In genomic region chr5:142404046-142404477, GRCh38 we compare ENCODE assay signal across 18 cellular contexts.
DNase-seq lines count a peak whose midpoint lies in the region; ATAC-seq, FAIRE-seq and TF ChIP-seq lines count a peak whose summit lies in the region.
"Had no signal": no experiment of that assay in that cellular context is flagged by ENCODE, and none has a peak within 500 bp of the region (broad histone marks: within the 10 kb centered on the region; RNA-seq: fewer than 3 reads in every experiment).

No MANE protein-coding gene starts in this region.

- H3K14ac ChIP-seq in trophoblast cell (ENCODE audit: low read length) = peak overlapping the region; percentile 47

- H3K27ac ChIP-seq in C4-2B (peak overlapping the region; percentile 0; the same call in 1 of the 2 replicates), astrocyte (ENCODE audit: low read depth, low read length) (no peak overlapping the region), gastroesophageal sphincter (peak overlapping the region; percentile 77 to 87 (median 82)), trophoblast cell (ENCODE audit: low read depth, low read length) (no peak overlapping the region)
- H3K27ac ChIP-seq: ovary had no signal

- H3K4me1 ChIP-seq in astrocyte (ENCODE audit: insufficient read depth, low read length) (peaks cover 3% of the 10 kb centered on the region), gastroesophageal sphincter (peaks cover 0 to 36% (median 0%) of the 10 kb centered on the region in 3 donors), trophoblast cell (ENCODE audit: control insufficient read depth in 1 of 2, insufficient read depth in 2 of 2, low read length in 2 of 2) (peaks cover 4 to 7% of the 10 kb centered on the region in 2 experiments)

- H4K20me1 ChIP-seq in astrocyte (ENCODE audit: insufficient read depth, low read length) = no peaks in the 10 kb centered on the region

- no peak overlapping the region for H3K27ac Mint-ChIP-seq in astrocyte (ENCODE audit: unreplicated experiment)
- H3K27ac Mint-ChIP-seq: dendritic cell treated with granulocyte-macrophage colony-stimulating factor and Interleukin-4, amounts not matched to agents 40 ng/mL and 50 ng/mL, for 4 days had no signal

- H3K36me3 Mint-ChIP-seq in astrocyte (ENCODE audit: low read depth, unreplicated experiment) = no peaks in the 10 kb centered on the region

- H3K27me3 Mint-ChIP-seq in astrocyte (ENCODE audit: low read depth, unreplicated experiment) = peaks cover 21% of the 10 kb centered on the region

- H3K4me2 ChIP-seq in astrocyte (ENCODE audit: low read length) (peak overlapping the region; percentile 45), trophoblast cell (ENCODE audit: low read length) (peak overlapping the region; percentile 11)

- no peak for TF ChIP-seq EP300 in gastroesophageal sphincter (IDR thresholded peaks at IDR 0.05)

- no peak overlapping the region for H3K4ac ChIP-seq in trophoblast cell (ENCODE audit: low read depth, low read length)

- no peak for FAIRE-seq in astrocyte (lab: Jason Lieb, UNC)
- FAIRE-seq: frontal cortex, HTR-8/SVneo had no signal

- H3K18ac ChIP-seq in trophoblast cell (ENCODE audit: low read length) = no peak overlapping the region

- no peaks in the 10 kb centered on the region for H3K9me3 ChIP-seq in astrocyte (ENCODE audit: insufficient read depth, low read depth, low read length)
- no peaks in the 10 kb centered on the region for H3K9me3 ChIP-seq in gastroesophageal sphincter
- H3K9me3 ChIP-seq in trophoblast cell (ENCODE audit: insufficient read depth, low read depth, low read length) = no peaks in the 10 kb centered on the region
- H3K9me3 ChIP-seq: ovary had no signal

- no peaks in the 10 kb centered on the region for H3K36me3 ChIP-seq in astrocyte (ENCODE audit: insufficient read depth, low read length)
- H3K36me3 ChIP-seq in gastroesophageal sphincter = no peaks in the 10 kb centered on the region
- H3K36me3 ChIP-seq in trophoblast cell (ENCODE audit: control insufficient read depth in 1 of 2, insufficient read depth in 2 of 2, low read length in 2 of 2) = no peaks in the 10 kb centered on the region
- H3K36me3 ChIP-seq: ovary had no signal

- H3K27me3 ChIP-seq in astrocyte (ENCODE audit: insufficient read depth, low read length) (no peaks in the 10 kb centered on the region), gastroesophageal sphincter (no peaks in the 10 kb centered on the region), trophoblast cell (ENCODE audit: insufficient read depth, low read length) (no peaks in the 10 kb centered on the region)
- H3K27me3 ChIP-seq: ovary had no signal

- no peak overlapping the region for H2BK5ac ChIP-seq in trophoblast cell (ENCODE audit: low read depth, low read length, poor library complexity)

- no peak for TF ChIP-seq POLR2A in gastroesophageal sphincter (IDR thresholded peaks at IDR 0.05)

- H2BK120ac ChIP-seq in trophoblast cell (ENCODE audit: insufficient read depth, low read length, poor library complexity) = no peak overlapping the region

- peak overlapping the region; percentile 33 for H4K91ac ChIP-seq in trophoblast cell (ENCODE audit: low read depth, low read length)

- no peaks in the 10 kb centered on the region for H3K9me3 Mint-ChIP-seq in astrocyte (ENCODE audit: unreplicated experiment)
- H3K9me3 Mint-ChIP-seq: dendritic cell treated with granulocyte-macrophage colony-stimulating factor and Interleukin-4, amounts not matched to agents 40 ng/mL and 50 ng/mL, for 4 days had no signal

- H4K8ac ChIP-seq in trophoblast cell (ENCODE audit: low read depth, low read length) = no peak overlapping the region

- peaks cover 6% of the 10 kb centered on the region for H3K79me1 ChIP-seq in trophoblast cell (ENCODE audit: low read length)

- H3K4me3 ChIP-seq in astrocyte (ENCODE audit: insufficient read depth, low read depth, low read length) (no peak overlapping the region), gastroesophageal sphincter (peak overlapping the region in 1 of 2 donors; percentile 12), trophoblast cell (ENCODE audit: low read depth, low read length) (no peak overlapping the region)
- H3K4me3 ChIP-seq: ovary had no signal

- ATAC-seq in gastroesophageal sphincter = peak; percentile 68
- ATAC-seq in HG02973 (IDR thresholded peaks at IDR 0.05; ENCODE audit: unreplicated experiment) = no peak
- ATAC-seq: Panc1 had no signal

- DNase-seq in astrocyte (ENCODE audit: low read depth) = no peak
- peak in 1 of 2 donors; percentile 48 for DNase-seq in trophoblast cell
- DNase-seq in SKM-1 (lab: John Stamatoyannopoulos, UW; ENCODE audit: unreplicated experiment) = no peak
- no peak for DNase-seq in activated CD4-positive, alpha-beta T cell treated with anti-CD3 and anti-CD28 coated beads, Interleukin-2, amount 50 U/mL, for 1 hour
- DNase-seq in HuH-7.5 (ENCODE audit: low spot score) = no peak
- DNase-seq: activated CD8-positive, alpha-beta memory T cell treated with anti-CD3 and anti-CD28 coated beads for 24 hours; activated naive CD4-positive, alpha-beta T cell; MV-4-11; NCI-H446; ovary; T1000 had no signal

- peak overlapping the region; percentile 60 for H2AFZ ChIP-seq in astrocyte (ENCODE audit: low read depth, low read length)
- H2AFZ ChIP-seq in trophoblast cell (ENCODE audit: insufficient read depth, low read length, poor library complexity) = no peak overlapping the region

- H3K79me2 ChIP-seq in astrocyte (ENCODE audit: insufficient read depth, low read length) (no peaks in the 10 kb centered on the region), trophoblast cell (ENCODE audit: control insufficient read depth, insufficient read depth, low read length, poor library complexity) (no peaks in the 10 kb centered on the region)

- H3K23ac ChIP-seq in trophoblast cell (ENCODE audit: low read length) = no peak overlapping the region

- H3K9ac ChIP-seq in astrocyte (ENCODE audit: low read length) (no peak overlapping the region), trophoblast cell (ENCODE audit: low read length) (no peak overlapping the region)

- WGBS in gastroesophageal sphincter (ENCODE audit: low coverage in 1 of 2), 2 donors = 13 to 29% methylated on average over 8 to 12 of the region's 14 CpGs
- no CpG with 5 or more reads among the region's 14 CpGs for WGBS in trophoblast cell (ENCODE audit: extremely low coverage, insufficient coverage, insufficient read length)

- TF ChIP-seq CTCF in C4-2B (conservative IDR thresholded peaks at IDR 0.05) = no peak
- TF ChIP-seq CTCF in astrocyte (IDR thresholded peaks at IDR 0.05; ENCODE audit: insufficient read depth, low read depth, low read length) = no peak
- TF ChIP-seq CTCF in gastroesophageal sphincter (IDR thresholded peaks at IDR 0.05) = no peak

- H3K4me3 Mint-ChIP-seq in astrocyte (ENCODE audit: unreplicated experiment) = no peak overlapping the region
- H3K4me3 Mint-ChIP-seq: dendritic cell treated with granulocyte-macrophage colony-stimulating factor and Interleukin-4, amounts not matched to agents 40 ng/mL and 50 ng/mL, for 4 days had no signal

- peak overlapping the region; percentile 61 for H2BK12ac ChIP-seq in trophoblast cell (ENCODE audit: low read length)

- no peak overlapping the region for H4K12ac ChIP-seq in trophoblast cell (ENCODE audit: low read depth, low read length)

- no peaks in the 10 kb centered on the region for H3K4me1 Mint-ChIP-seq in astrocyte (ENCODE audit: low read depth, unreplicated experiment)

- peak overlapping the region; percentile 12 for H2AK5ac ChIP-seq in trophoblast cell (ENCODE audit: low read length)

Comparison
In these comparisons a context has a peak if more than half of its experiments do, and no peak if none do; other contexts are left out.
1. H3K27ac ChIP-seq: peak in C4-2B (single experiment) and gastroesophageal sphincter (4 of 4); none in astrocyte (single experiment) and trophoblast cell (single experiment).